In the genomic region with DNA sequence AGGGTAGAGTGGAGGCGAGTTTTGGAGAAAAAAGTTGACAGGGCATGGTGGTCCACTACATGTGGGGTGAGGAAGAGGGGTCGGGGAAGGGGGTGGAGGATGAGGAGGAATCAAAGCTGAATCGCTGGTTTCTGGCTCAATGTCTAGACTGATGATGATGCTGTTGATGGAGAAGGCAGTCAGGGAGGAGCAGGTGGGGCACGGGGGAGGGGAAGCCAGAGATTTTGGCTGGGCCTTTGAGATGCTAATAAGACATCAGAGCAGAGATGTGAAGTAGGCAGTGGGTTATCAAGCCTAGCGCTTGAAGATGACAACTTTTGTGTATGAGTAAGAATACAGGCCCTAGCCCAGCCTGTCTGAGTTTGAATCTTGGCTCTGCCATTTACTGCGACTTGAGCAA, we compare ENCODE assay signal across 20 cellular contexts. TPM values are rescaled to one million over a fixed set of nuclear protein-coding genes. Genes with fewer than 3 reads are reported as not detected.
DNase-seq lines count a peak whose midpoint lies in the region; ATAC-seq, FAIRE-seq and TF ChIP-seq lines count a peak whose summit lies in the region.
"Had no signal": no experiment of that assay in that cellular context is flagged by ENCODE, and none has a peak within 500 bp of the region (broad histone marks: within the 10 kb centered on the region; RNA-seq: fewer than 3 reads in every experiment).

No MANE protein-coding gene starts in this region.

- H3K27ac Mint-ChIP-seq in WTC11 (peak overlapping the region; percentile 69), endothelial cell (ENCODE audit: unreplicated experiment) (no peak overlapping the region), nephron progenitor cell (peak overlapping the region; percentile 37)
- H3K27ac Mint-ChIP-seq: B cell; CD8-positive, alpha-beta T cell had no signal

- TF ChIP-seq CTCF in WTC11 (IDR thresholded peaks at IDR 0.05) (no peak), endothelial cell (IDR thresholded peaks at IDR 0.05; ENCODE audit: unreplicated experiment) (no peak), nephron progenitor cell (IDR thresholded peaks at IDR 0.05) (no peak), kidney (IDR thresholded peaks at IDR 0.05; ENCODE audit: borderline replicate concordance, extremely low read depth, insufficient read depth) (no peak), WERI-Rb-1 (IDR thresholded peaks at IDR 0.05; ENCODE audit: low read depth, low read length) (no peak)

- no peaks in the 10 kb centered on the region for H3K9me3 ChIP-seq in kidney (ENCODE audit: control insufficient read depth in 1 of 2, low read length in 2 of 2)
- no peaks in the 10 kb centered on the region for H3K9me3 ChIP-seq in WERI-Rb-1 (ENCODE audit: severe bottlenecking)
- H3K9me3 ChIP-seq: BLaER1 treated with 17β-estradiol and CSF1 and Interleukin-3, amounts not matched to agents 10 nM and 100 nM had no signal

- no peaks in the 10 kb centered on the region for H3K4me1 ChIP-seq in kidney (ENCODE audit: control insufficient read depth in 1 of 2, insufficient read depth in 1 of 2, low read depth in 1 of 2, low read length in 2 of 2)
- H3K4me1 ChIP-seq: BLaER1 treated with 17β-estradiol and CSF1 and Interleukin-3, amounts not matched to agents 10 nM and 100 nM had no signal

- no peaks in the 10 kb centered on the region for H3K9me3 Mint-ChIP-seq in WTC11
- H3K9me3 Mint-ChIP-seq in endothelial cell (ENCODE audit: unreplicated experiment): no peaks in the 10 kb centered on the region
- H3K9me3 Mint-ChIP-seq in nephron progenitor cell: no peaks in the 10 kb centered on the region
- H3K9me3 Mint-ChIP-seq: CD8-positive, alpha-beta T cell had no signal

- intact Hi-C loops in cardiac septum (cut with DNase I): no loop called here
- intact Hi-C loops in kidney (cut with DNase I): no loop called here

- CTCF ChIA-PET in WTC11 (lab: Charles Lee): no interaction called here

- H3K27me3 Mint-ChIP-seq in WTC11 (ENCODE audit: low read depth): no peaks in the 10 kb centered on the region
- H3K27me3 Mint-ChIP-seq in endothelial cell (ENCODE audit: unreplicated experiment): peaks cover 2% of the 10 kb centered on the region
- peaks cover 2% of the 10 kb centered on the region for H3K27me3 Mint-ChIP-seq in nephron progenitor cell (ENCODE audit: low read depth, poor library complexity)
- H3K27me3 Mint-ChIP-seq: B cell had no signal

- peaks cover 62% of the 10 kb centered on the region for H3K36me3 Mint-ChIP-seq in WTC11
- H3K36me3 Mint-ChIP-seq in endothelial cell (ENCODE audit: low read depth, unreplicated experiment): peaks cover 31% of the 10 kb centered on the region
- H3K36me3 Mint-ChIP-seq in nephron progenitor cell (ENCODE audit: low read depth): peaks cover 23% of the 10 kb centered on the region
- H3K36me3 Mint-ChIP-seq: CD8-positive, alpha-beta T cell had no signal

- POLR2A ChIA-PET in WTC11 (lab: Charles Lee): interaction anchor here (1.0 kb wide), 1 partner anchor 88 kb away, joined by 3 read pairs; no protein-coding TSS in a partner anchor

- no peak overlapping the region for H3K9ac ChIP-seq in kidney (ENCODE audit: low read length in 2 of 2)
- H3K9ac ChIP-seq: BLaER1 treated with 17β-estradiol and CSF1 and Interleukin-3, amounts not matched to agents 10 nM and 100 nM had no signal

- H3K4me3 ChIP-seq in H7 (ENCODE audit: insufficient read depth, low read depth, low read length) (no peak overlapping the region), kidney (ENCODE audit: low read length in 2 of 2) (no peak overlapping the region), WERI-Rb-1 (ENCODE audit: low read depth, low read length) (no peak overlapping the region)
- H3K4me3 ChIP-seq: BLaER1 treated with 17β-estradiol and CSF1 and Interleukin-3, amounts not matched to agents 10 nM and 100 nM; GM12878 had no signal

- H3K4me1 Mint-ChIP-seq in WTC11: peaks cover 28% of the 10 kb centered on the region
- no peaks in the 10 kb centered on the region for H3K4me1 Mint-ChIP-seq in endothelial cell (ENCODE audit: unreplicated experiment)
- H3K4me1 Mint-ChIP-seq in nephron progenitor cell: peaks cover 7% of the 10 kb centered on the region
- H3K4me1 Mint-ChIP-seq: B cell had no signal

- H3K36me3 ChIP-seq in H7 (replicated peaks; ENCODE audit: control insufficient read depth, insufficient read depth, low read length) (peaks cover 24% of the 10 kb centered on the region), kidney (ENCODE audit: control insufficient read depth in 1 of 2, insufficient read depth in 2 of 2, low read length in 2 of 2) (peaks cover 12 to 29% of the 10 kb centered on the region in 2 donors), WERI-Rb-1 (no peaks in the 10 kb centered on the region; the same call in 1 of the 2 replicates)

- no peaks in the 10 kb centered on the region for H3K27me3 ChIP-seq in H7 (ENCODE audit: control insufficient read depth, insufficient read depth, low read length)
- H3K27me3 ChIP-seq in WERI-Rb-1 (ENCODE audit: insufficient read depth, low read depth, severe bottlenecking): no peaks in the 10 kb centered on the region
- H3K27me3 ChIP-seq: BLaER1 treated with 17β-estradiol and CSF1 and Interleukin-3, amounts not matched to agents 10 nM and 100 nM had no signal

- H3K27ac ChIP-seq in kidney (ENCODE audit: low read depth in 2 of 2, low read length in 2 of 2) (no peak overlapping the region), WERI-Rb-1 (no peak overlapping the region)
- H3K27ac ChIP-seq: BLaER1 treated with 17β-estradiol and CSF1 and Interleukin-3, amounts not matched to agents 10 nM and 100 nM had no signal

- ATAC-seq in WTC11: peak; percentile 74
- ATAC-seq: CD8-positive, alpha-beta T cell; GM12878 had no signal

- no peak overlapping the region for H3K4me3 Mint-ChIP-seq in WTC11
- H3K4me3 Mint-ChIP-seq in endothelial cell (ENCODE audit: unreplicated experiment): peak overlapping the region; percentile 11
- H3K4me3 Mint-ChIP-seq in nephron progenitor cell: no peak overlapping the region
- H3K4me3 Mint-ChIP-seq: B cell; CD8-positive, alpha-beta T cell had no signal

- FAIRE-seq in kidney (lab: Jason Lieb, UNC): no peak
- FAIRE-seq: GM12878 had no signal

- peak; percentile 49 for DNase-seq in H7
- peak; percentile 40 for DNase-seq in WTC11 (ENCODE audit: low spot score)
- DNase-seq in endothelial cell (ENCODE audit: low spot score): no peak
- no peak for DNase-seq in nephron progenitor cell
- no peak for DNase-seq in cardiac septum (ENCODE audit: low spot score)
- no peak for DNase-seq in kidney
- DNase-seq in WERI-Rb-1: no peak
- DNase-seq: CD8-positive, alpha-beta T cell; DMS 273 treated with DMSO at 0.1 percent for 48 hours; DMS53; DND-41; EL; GOT3; HCEC 1CT; KG1 had no signal

TF ChIP-seq in WTC11, 78 proteins besides CTCF, POLR2A, EP300 and RAD21 (continues in another document):
- TF ChIP-seq, protein P1, sequence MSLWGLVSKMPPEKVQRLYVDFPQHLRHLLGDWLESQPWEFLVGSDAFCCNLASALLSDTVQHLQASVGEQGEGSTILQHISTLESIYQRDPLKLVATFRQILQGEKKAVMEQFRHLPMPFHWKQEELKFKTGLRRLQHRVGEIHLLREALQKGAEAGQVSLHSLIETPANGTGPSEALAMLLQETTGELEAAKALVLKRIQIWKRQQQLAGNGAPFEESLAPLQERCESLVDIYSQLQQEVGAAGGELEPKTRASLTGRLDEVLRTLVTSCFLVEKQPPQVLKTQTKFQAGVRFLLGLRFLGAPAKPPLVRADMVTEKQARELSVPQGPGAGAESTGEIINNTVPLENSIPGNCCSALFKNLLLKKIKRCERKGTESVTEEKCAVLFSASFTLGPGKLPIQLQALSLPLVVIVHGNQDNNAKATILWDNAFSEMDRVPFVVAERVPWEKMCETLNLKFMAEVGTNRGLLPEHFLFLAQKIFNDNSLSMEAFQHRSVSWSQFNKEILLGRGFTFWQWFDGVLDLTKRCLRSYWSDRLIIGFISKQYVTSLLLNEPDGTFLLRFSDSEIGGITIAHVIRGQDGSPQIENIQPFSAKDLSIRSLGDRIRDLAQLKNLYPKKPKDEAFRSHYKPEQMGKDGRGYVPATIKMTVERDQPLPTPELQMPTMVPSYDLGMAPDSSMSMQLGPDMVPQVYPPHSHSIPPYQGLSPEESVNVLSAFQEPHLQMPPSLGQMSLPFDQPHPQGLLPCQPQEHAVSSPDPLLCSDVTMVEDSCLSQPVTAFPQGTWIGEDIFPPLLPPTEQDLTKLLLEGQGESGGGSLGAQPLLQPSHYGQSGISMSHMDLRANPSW (CRISPR knock-in tag; conservative IDR thresholded peaks at IDR 0.05; ENCODE audit: low read depth): no peak
- TF ChIP-seq SP1 (CRISPR knock-in tag; conservative IDR thresholded peaks at IDR 0.05) (no peak), IRF2 (CRISPR knock-in tag; IDR thresholded peaks at IDR 0.05; ENCODE audit: borderline replicate concordance, low read depth) (no peak), OVOL2 (CRISPR knock-in tag; IDR thresholded peaks at IDR 0.05; ENCODE audit: borderline replicate concordance) (no peak), GRHL2 (CRISPR knock-in tag; IDR thresholded peaks at IDR 0.05; ENCODE audit: insufficient replicate concordance, severe bottlenecking) (no peak), KAT7 (CRISPR knock-in tag; IDR thresholded peaks at IDR 0.05; ENCODE audit: borderline replicate concordance) (no peak), TEAD1 (CRISPR knock-in tag; IDR thresholded peaks at IDR 0.05) (no peak)
- TF ChIP-seq, protein P2, sequence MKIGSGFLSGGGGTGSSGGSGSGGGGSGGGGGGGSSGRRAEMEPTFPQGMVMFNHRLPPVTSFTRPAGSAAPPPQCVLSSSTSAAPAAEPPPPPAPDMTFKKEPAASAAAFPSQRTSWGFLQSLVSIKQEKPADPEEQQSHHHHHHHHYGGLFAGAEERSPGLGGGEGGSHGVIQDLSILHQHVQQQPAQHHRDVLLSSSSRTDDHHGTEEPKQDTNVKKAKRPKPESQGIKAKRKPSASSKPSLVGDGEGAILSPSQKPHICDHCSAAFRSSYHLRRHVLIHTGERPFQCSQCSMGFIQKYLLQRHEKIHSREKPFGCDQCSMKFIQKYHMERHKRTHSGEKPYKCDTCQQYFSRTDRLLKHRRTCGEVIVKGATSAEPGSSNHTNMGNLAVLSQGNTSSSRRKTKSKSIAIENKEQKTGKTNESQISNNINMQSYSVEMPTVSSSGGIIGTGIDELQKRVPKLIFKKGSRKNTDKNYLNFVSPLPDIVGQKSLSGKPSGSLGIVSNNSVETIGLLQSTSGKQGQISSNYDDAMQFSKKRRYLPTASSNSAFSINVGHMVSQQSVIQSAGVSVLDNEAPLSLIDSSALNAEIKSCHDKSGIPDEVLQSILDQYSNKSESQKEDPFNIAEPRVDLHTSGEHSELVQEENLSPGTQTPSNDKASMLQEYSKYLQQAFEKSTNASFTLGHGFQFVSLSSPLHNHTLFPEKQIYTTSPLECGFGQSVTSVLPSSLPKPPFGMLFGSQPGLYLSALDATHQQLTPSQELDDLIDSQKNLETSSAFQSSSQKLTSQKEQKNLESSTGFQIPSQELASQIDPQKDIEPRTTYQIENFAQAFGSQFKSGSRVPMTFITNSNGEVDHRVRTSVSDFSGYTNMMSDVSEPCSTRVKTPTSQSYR (CRISPR knock-in tag; IDR thresholded peaks at IDR 0.05): no peak

RNA-seq across cellular contexts. Expression of gene TTC23L, which starts 32.4 kb away (rescaled TPM):
- 0.55 and 1.4 TPM in 2 replicates for total RNA-seq in H7 (2014; rRNA removed; shearing (Covaris generic))
- total RNA-seq in WTC11 (2021): 1.6 to 2.4 TPM (median 1.9 TPM) in 3 replicates
- total RNA-seq in endothelial cell (ENCODE audit: unreplicated experiment): 0.26 TPM
- total RNA-seq in cardiac septum: 0.32 TPM
- 1.7 TPM for total RNA-seq in kidney
- polyA plus RNA-seq in kidney (ENCODE audit: insufficient read depth, low read depth, low replicate concordance): 0.39 TPM
- total RNA-seq: A172; CD8-positive, alpha-beta T cell; G401 had no signal
- polyA plus RNA-seq: GM12878 had no signal

Comparison
In these comparisons a context has a peak if more than half of its experiments do, and no peak if none do; other contexts are left out.
1. DNase-seq: peak in H7 (single experiment) and WTC11 (single experiment); none in endothelial cell (single experiment), nephron progenitor cell (single experiment), cardiac septum (single experiment), kidney (single experiment) and WERI-Rb-1 (single experiment).